Comparison of ENCODE assay signal across 11 cellular contexts in genomic region chr9:78004478-78005229, GRCh38. TPM values are rescaled to one million over a fixed set of nuclear protein-coding genes. Genes with fewer than 3 reads are reported as not detected.
DNase-seq lines count a peak whose midpoint lies in the region; ATAC-seq and TF ChIP-seq lines count a peak whose summit lies in the region.
"Had no signal": no experiment of that assay in that cellular context is flagged by ENCODE, and none has a peak within 500 bp of the region (broad histone marks: within the 10 kb centered on the region; RNA-seq: fewer than 3 reads in every experiment).

No MANE protein-coding gene starts in this region.

- H3K9me3 Mint-ChIP-seq in CD4-positive, CD25-positive, alpha-beta regulatory T cell, result peaks cover 0 to 2% (median 0%) of the 10 kb centered on the region in 7 donors
- no peaks in the 10 kb centered on the region for H3K9me3 Mint-ChIP-seq in WTC11
- H3K9me3 Mint-ChIP-seq: nephron had no signal

- 60 to 76% methylated on average over 6 of the region's 6 CpGs for WGBS in sigmoid colon, 2 donors

- H3K4me3 ChIP-seq in CD4-positive, CD25-positive, alpha-beta regulatory T cell (ENCODE audit: low read depth, low read length), result peak overlapping the region; percentile 8
- no peak overlapping the region for H3K4me3 ChIP-seq in Jurkat, Clone E6-1 (ENCODE audit: low read length)
- H3K4me3 ChIP-seq in lower lobe of right lung (no peak overlapping the region), sigmoid colon (no peak overlapping the region)

- no peak for ATAC-seq in CD4-positive, CD25-positive, alpha-beta regulatory T cell (ENCODE audit: low read depth in 2 of 2)
- ATAC-seq in WTC11 (no peak), lower lobe of right lung (peak; percentile 68), sciatic nerve (no peak), esophagus mucosa (no peak)
- ATAC-seq: activated T-cell treated with anti-CD3 and anti-CD28 coated beads, Interleukin-2, amount 50 U/mL, for 72 hours had no signal

- peak in 1 of 3 donors; percentile 34 for DNase-seq in CD4-positive, CD25-positive, alpha-beta regulatory T cell
- peak; percentile 45 for DNase-seq in Jurkat, Clone E6-1 (ENCODE audit: low read depth, low spot score)
- DNase-seq in WTC11 (ENCODE audit: low spot score) (no peak), lower lobe of right lung (no peak), sciatic nerve (ENCODE audit: low spot score) (no peak), sigmoid colon (no peak)
- DNase-seq in activated CD4-positive, alpha-beta T cell treated with anti-CD3 and anti-CD28 coated beads for 4 hours, result no peak
- DNase-seq: activated T-cell treated with anti-CD3 and anti-CD28 coated beads, Interleukin-2, amount 50 U/mL, for 72 hours; DMS79 had no signal

- no peak for TF ChIP-seq EP300 in sigmoid colon (IDR thresholded peaks at IDR 0.05)

- no peaks in the 10 kb centered on the region for H3K27me3 ChIP-seq in CD4-positive, CD25-positive, alpha-beta regulatory T cell (ENCODE audit: control insufficient read depth, insufficient read depth, low read length)
- H3K27me3 ChIP-seq in lower lobe of right lung (ENCODE audit: low read depth) (no peaks in the 10 kb centered on the region), sigmoid colon (no peaks in the 10 kb centered on the region)

- no peak for TF ChIP-seq POLR2A in sigmoid colon (IDR thresholded peaks at IDR 0.05)

- peak overlapping the region in 2 of 4 donors; percentile 0 to 25 for H3K4me3 Mint-ChIP-seq in CD4-positive, CD25-positive, alpha-beta regulatory T cell
- no peak overlapping the region for H3K4me3 Mint-ChIP-seq in WTC11
- H3K4me3 Mint-ChIP-seq: activated T-cell treated with anti-CD3 and anti-CD28 coated beads, Interleukin-2, amount 50 U/mL, for 72 hours; nephron had no signal

- POLR2A ChIA-PET in WTC11 (lab: Charles Lee), result no interaction called here

- H3K9me3 ChIP-seq in CD4-positive, CD25-positive, alpha-beta regulatory T cell (ENCODE audit: control insufficient read depth in 2 of 2, low read length in 2 of 2), result no peaks in the 10 kb centered on the region
- no peaks in the 10 kb centered on the region for H3K9me3 ChIP-seq in lower lobe of right lung
- no peaks in the 10 kb centered on the region for H3K9me3 ChIP-seq in sigmoid colon

- peaks cover 12% of the 10 kb centered on the region for H3K36me3 Mint-ChIP-seq in CD4-positive, CD25-positive, alpha-beta regulatory T cell
- H3K36me3 Mint-ChIP-seq in WTC11, result no peaks in the 10 kb centered on the region

- H3K27me3 Mint-ChIP-seq in CD4-positive, CD25-positive, alpha-beta regulatory T cell, result no peaks in the 10 kb centered on the region
- no peaks in the 10 kb centered on the region for H3K27me3 Mint-ChIP-seq in WTC11 (ENCODE audit: low read depth)

- peaks cover 32 to 82% (median 49%) of the 10 kb centered on the region in 4 donors for H3K4me1 Mint-ChIP-seq in CD4-positive, CD25-positive, alpha-beta regulatory T cell
- peaks cover 22% of the 10 kb centered on the region for H3K4me1 Mint-ChIP-seq in WTC11

- peaks cover 10% of the 10 kb centered on the region for H3K4me1 ChIP-seq in CD4-positive, CD25-positive, alpha-beta regulatory T cell (ENCODE audit: control insufficient read depth, insufficient read depth, low read length, poor library complexity, severe bottlenecking)
- H3K4me1 ChIP-seq in lower lobe of right lung (peaks cover 74% of the 10 kb centered on the region), sigmoid colon (peaks cover 0 to 91% (median 70%) of the 10 kb centered on the region in 4 donors)

- TF ChIP-seq CTCF in WTC11 (IDR thresholded peaks at IDR 0.05), result no peak
- TF ChIP-seq CTCF in lower lobe of right lung (IDR thresholded peaks at IDR 0.05), result peak; percentile 17
- peak in 1 of 4 experiments; percentile 5 for TF ChIP-seq CTCF in sigmoid colon (IDR thresholded peaks at IDR 0.05)

- CTCF ChIA-PET in WTC11 (lab: Charles Lee), result interaction anchor here (1.1 to 1.7 kb wide), 3 partner anchors 24 to 27 kb away, joined by 3 to 6 read pairs (median 3); no protein-coding TSS in a partner anchor

- intact Hi-C loops in lower lobe of right lung (cut with DNase I) (no loop called here), sciatic nerve (cut with DNase I) (no loop called here), sigmoid colon (cut with DNase I) (no loop called here)

- peaks cover 5% of the 10 kb centered on the region for H3K36me3 ChIP-seq in CD4-positive, CD25-positive, alpha-beta regulatory T cell (ENCODE audit: control insufficient read depth, insufficient read depth, low read length)
- no peaks in the 10 kb centered on the region for H3K36me3 ChIP-seq in lower lobe of right lung
- H3K36me3 ChIP-seq in sigmoid colon, result no peaks in the 10 kb centered on the region

- H3K27ac Mint-ChIP-seq in CD4-positive, CD25-positive, alpha-beta regulatory T cell, result peak overlapping the region in 2 of 3 donors; percentile 0 to 39
- H3K27ac Mint-ChIP-seq in WTC11, result peak overlapping the region; percentile 26; the same call in 1 of the 2 replicates
- H3K27ac Mint-ChIP-seq: activated T-cell treated with anti-CD3 and anti-CD28 coated beads, Interleukin-2, amount 50 U/mL, for 72 hours; nephron had no signal

- no peak overlapping the region for H3K27ac ChIP-seq in CD4-positive, CD25-positive, alpha-beta regulatory T cell (ENCODE audit: insufficient read depth, low read length, poor library complexity, severe bottlenecking)
- H3K27ac ChIP-seq in lower lobe of right lung (no peak overlapping the region), sigmoid colon (no peak overlapping the region)

TF ChIP-seq in WTC11, 78 proteins besides CTCF, POLR2A, EP300 and RAD21 (continues in another document):
- TF ChIP-seq ZNF416 (CRISPR knock-in tag; IDR thresholded peaks at IDR 0.05) (no peak), GRHL2 (CRISPR knock-in tag; IDR thresholded peaks at IDR 0.05; ENCODE audit: insufficient replicate concordance, severe bottlenecking) (no peak), OVOL2 (CRISPR knock-in tag; IDR thresholded peaks at IDR 0.05; ENCODE audit: borderline replicate concordance) (no peak), JUN (CRISPR knock-in tag; IDR thresholded peaks at IDR 0.05) (no peak), ZNF423 (CRISPR knock-in tag; IDR thresholded peaks at IDR 0.05) (no peak), NR3C1 (CRISPR knock-in tag; conservative IDR thresholded peaks at IDR 0.05; ENCODE audit: low read depth) (no peak), SOX15 (CRISPR knock-in tag; IDR thresholded peaks at IDR 0.05) (no peak)
- TF ChIP-seq, protein P1, sequence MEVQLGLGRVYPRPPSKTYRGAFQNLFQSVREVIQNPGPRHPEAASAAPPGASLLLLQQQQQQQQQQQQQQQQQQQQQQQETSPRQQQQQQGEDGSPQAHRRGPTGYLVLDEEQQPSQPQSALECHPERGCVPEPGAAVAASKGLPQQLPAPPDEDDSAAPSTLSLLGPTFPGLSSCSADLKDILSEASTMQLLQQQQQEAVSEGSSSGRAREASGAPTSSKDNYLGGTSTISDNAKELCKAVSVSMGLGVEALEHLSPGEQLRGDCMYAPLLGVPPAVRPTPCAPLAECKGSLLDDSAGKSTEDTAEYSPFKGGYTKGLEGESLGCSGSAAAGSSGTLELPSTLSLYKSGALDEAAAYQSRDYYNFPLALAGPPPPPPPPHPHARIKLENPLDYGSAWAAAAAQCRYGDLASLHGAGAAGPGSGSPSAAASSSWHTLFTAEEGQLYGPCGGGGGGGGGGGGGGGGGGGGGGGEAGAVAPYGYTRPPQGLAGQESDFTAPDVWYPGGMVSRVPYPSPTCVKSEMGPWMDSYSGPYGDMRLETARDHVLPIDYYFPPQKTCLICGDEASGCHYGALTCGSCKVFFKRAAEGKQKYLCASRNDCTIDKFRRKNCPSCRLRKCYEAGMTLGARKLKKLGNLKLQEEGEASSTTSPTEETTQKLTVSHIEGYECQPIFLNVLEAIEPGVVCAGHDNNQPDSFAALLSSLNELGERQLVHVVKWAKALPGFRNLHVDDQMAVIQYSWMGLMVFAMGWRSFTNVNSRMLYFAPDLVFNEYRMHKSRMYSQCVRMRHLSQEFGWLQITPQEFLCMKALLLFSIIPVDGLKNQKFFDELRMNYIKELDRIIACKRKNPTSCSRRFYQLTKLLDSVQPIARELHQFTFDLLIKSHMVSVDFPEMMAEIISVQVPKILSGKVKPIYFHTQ (CRISPR knock-in tag; IDR thresholded peaks at IDR 0.05), result no peak
- TF ChIP-seq, protein P2, sequence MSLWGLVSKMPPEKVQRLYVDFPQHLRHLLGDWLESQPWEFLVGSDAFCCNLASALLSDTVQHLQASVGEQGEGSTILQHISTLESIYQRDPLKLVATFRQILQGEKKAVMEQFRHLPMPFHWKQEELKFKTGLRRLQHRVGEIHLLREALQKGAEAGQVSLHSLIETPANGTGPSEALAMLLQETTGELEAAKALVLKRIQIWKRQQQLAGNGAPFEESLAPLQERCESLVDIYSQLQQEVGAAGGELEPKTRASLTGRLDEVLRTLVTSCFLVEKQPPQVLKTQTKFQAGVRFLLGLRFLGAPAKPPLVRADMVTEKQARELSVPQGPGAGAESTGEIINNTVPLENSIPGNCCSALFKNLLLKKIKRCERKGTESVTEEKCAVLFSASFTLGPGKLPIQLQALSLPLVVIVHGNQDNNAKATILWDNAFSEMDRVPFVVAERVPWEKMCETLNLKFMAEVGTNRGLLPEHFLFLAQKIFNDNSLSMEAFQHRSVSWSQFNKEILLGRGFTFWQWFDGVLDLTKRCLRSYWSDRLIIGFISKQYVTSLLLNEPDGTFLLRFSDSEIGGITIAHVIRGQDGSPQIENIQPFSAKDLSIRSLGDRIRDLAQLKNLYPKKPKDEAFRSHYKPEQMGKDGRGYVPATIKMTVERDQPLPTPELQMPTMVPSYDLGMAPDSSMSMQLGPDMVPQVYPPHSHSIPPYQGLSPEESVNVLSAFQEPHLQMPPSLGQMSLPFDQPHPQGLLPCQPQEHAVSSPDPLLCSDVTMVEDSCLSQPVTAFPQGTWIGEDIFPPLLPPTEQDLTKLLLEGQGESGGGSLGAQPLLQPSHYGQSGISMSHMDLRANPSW (CRISPR knock-in tag; conservative IDR thresholded peaks at IDR 0.05; ENCODE audit: low read depth), result no peak
- TF ChIP-seq, protein P3, sequence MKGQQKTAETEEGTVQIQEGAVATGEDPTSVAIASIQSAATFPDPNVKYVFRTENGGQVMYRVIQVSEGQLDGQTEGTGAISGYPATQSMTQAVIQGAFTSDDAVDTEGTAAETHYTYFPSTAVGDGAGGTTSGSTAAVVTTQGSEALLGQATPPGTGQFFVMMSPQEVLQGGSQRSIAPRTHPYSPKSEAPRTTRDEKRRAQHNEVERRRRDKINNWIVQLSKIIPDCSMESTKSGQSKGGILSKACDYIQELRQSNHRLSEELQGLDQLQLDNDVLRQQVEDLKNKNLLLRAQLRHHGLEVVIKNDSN (CRISPR knock-in tag; IDR thresholded peaks at IDR 0.05), result no peak

RNA-seq across cellular contexts. Expression of gene GNAQ, which starts 27.0 kb away (rescaled TPM):
- 79.4 TPM for total RNA-seq in CD4-positive, CD25-positive, alpha-beta regulatory T cell
- polyA plus RNA-seq in CD4-positive, CD25-positive, alpha-beta regulatory T cell, result 10 to 100 TPM in 3 of 4 donors, 1 to 10 TPM in 1; 8.5 to 20.5 (median 14.0) TPM
- polyA plus RNA-seq in Jurkat, Clone E6-1 (2012; ENCODE audit: insufficient read depth, insufficient read length), result 39.3 TPM
- total RNA-seq in WTC11 (2021), result 48.6 to 55.5 TPM (median 50.4 TPM) in 3 replicates
- total RNA-seq in lower lobe of right lung, result 130 TPM
- 97.5 TPM for total RNA-seq in sciatic nerve
- total RNA-seq in esophagus mucosa, result 28.8 TPM
- 10 to 100 TPM; 49.5 to 79.2 (median 59.0) TPM for total RNA-seq in sigmoid colon
- 10 to 100 TPM; 21.6 to 25.9 (median 25.2) TPM for polyA plus RNA-seq in sigmoid colon

Comparison
In these comparisons a context has a peak if more than half of its experiments do, and no peak if none do; other contexts are left out.
1. ATAC-seq: peak in lower lobe of right lung (2 of 2); none in CD4-positive, CD25-positive, alpha-beta regulatory T cell (0 of 2), WTC11 (single experiment), sciatic nerve (single experiment) and esophagus mucosa (single experiment).